Comparison of ENCODE assay signal across 9 cellular contexts in genomic region chr14:36580856-36581831, GRCh38. TPM values are rescaled to one million over a fixed set of nuclear protein-coding genes. Genes with fewer than 3 reads are reported as not detected.
DNase-seq lines count a peak whose midpoint lies in the region; ATAC-seq and TF ChIP-seq lines count a peak whose summit lies in the region.
"Had no signal": no experiment of that assay in that cellular context is flagged by ENCODE, and none has a peak within 500 bp of the region (broad histone marks: within the 10 kb centered on the region; RNA-seq: fewer than 3 reads in every experiment).

No MANE protein-coding gene starts in this region.

- no peak for ATAC-seq in GM21526 (IDR thresholded peaks at IDR 0.05; ENCODE audit: low FRiP score, unreplicated experiment)
- no peak for ATAC-seq in GM19452 (IDR thresholded peaks at IDR 0.05; ENCODE audit: unreplicated experiment)
- no peak for ATAC-seq in GM21528 (IDR thresholded peaks at IDR 0.05; ENCODE audit: low FRiP score, unreplicated experiment)

- peak; percentile 56 for DNase-seq in AG08396 (ENCODE audit: low spot score)
- DNase-seq in HCEC 1CT, result peak; percentile 12
- no peak for DNase-seq in T-helper 2 cell treated with Interferon-gamma antibody and Interleukin-4, amounts not matched to agents 5 μg/mL and 100 μg/mL, for 36 hours (ENCODE audit: low spot score)
- DNase-seq in right atrium auricular region (ENCODE audit: low spot score), result no peak

- peaks cover 67% of the 10 kb centered on the region for H3K27me3 Mint-ChIP-seq in T-helper 2 cell treated with Interferon-gamma antibody and Interleukin-4, amounts not matched to agents 5 μg/mL and 100 μg/mL, for 36 hours (ENCODE audit: low read depth)

- no peaks in the 10 kb centered on the region for H3K36me3 ChIP-seq in right atrium auricular region
- no peaks in the 10 kb centered on the region for H3K36me3 ChIP-seq in skeletal muscle satellite cell (ENCODE audit: insufficient read depth, low read length)

- peak overlapping the region; percentile 94 for H3K4me2 ChIP-seq in skeletal muscle satellite cell (ENCODE audit: low read length)

- no peak overlapping the region for H3K27ac ChIP-seq in right atrium auricular region

- no peak for TF ChIP-seq CTCF in right atrium auricular region (IDR thresholded peaks at IDR 0.05)

- peak overlapping the region; percentile 15 for H3K4me3 Mint-ChIP-seq in T-helper 2 cell treated with Interferon-gamma antibody and Interleukin-4, amounts not matched to agents 5 μg/mL and 100 μg/mL, for 36 hours

- H3K9me3 ChIP-seq in right atrium auricular region (no peaks in the 10 kb centered on the region), skeletal muscle satellite cell (replicated peaks; ENCODE audit: low read length) (no peaks in the 10 kb centered on the region)

- H3K9ac ChIP-seq in skeletal muscle satellite cell (ENCODE audit: low read depth, low read length), result no peak overlapping the region

- H3K9me3 Mint-ChIP-seq in T-helper 2 cell treated with Interferon-gamma antibody and Interleukin-4, amounts not matched to agents 5 μg/mL and 100 μg/mL, for 36 hours, result no peaks in the 10 kb centered on the region

- peaks cover 0 to 28% of the 10 kb centered on the region in 2 donors for H3K4me1 ChIP-seq in right atrium auricular region
- peaks cover 9% of the 10 kb centered on the region for H3K4me1 ChIP-seq in skeletal muscle satellite cell (ENCODE audit: control insufficient read depth, insufficient read depth, low read length)

- H3K4me1 Mint-ChIP-seq in T-helper 2 cell treated with Interferon-gamma antibody and Interleukin-4, amounts not matched to agents 5 μg/mL and 100 μg/mL, for 36 hours (ENCODE audit: low read depth), result no peaks in the 10 kb centered on the region

- no peak overlapping the region for H3K27ac Mint-ChIP-seq in T-helper 2 cell treated with Interferon-gamma antibody and Interleukin-4, amounts not matched to agents 5 μg/mL and 100 μg/mL, for 36 hours

- H3K36me3 Mint-ChIP-seq in T-helper 2 cell treated with Interferon-gamma antibody and Interleukin-4, amounts not matched to agents 5 μg/mL and 100 μg/mL, for 36 hours (ENCODE audit: low read depth), result no peaks in the 10 kb centered on the region

- peak overlapping the region; percentile 9 to 48 for H3K4me3 ChIP-seq in right atrium auricular region
- H3K4me3 ChIP-seq in skeletal muscle satellite cell (ENCODE audit: low read length), result peak overlapping the region; percentile 68

- H3K27me3 ChIP-seq in right atrium auricular region, result peaks cover 3 to 33% of the 10 kb centered on the region in 2 donors
- H3K27me3 ChIP-seq in skeletal muscle satellite cell (ENCODE audit: control insufficient read depth, insufficient read depth, low read length), result peaks cover 92% of the 10 kb centered on the region

RNA-seq across cellular contexts. Expression of gene NKX2-8, which starts 1.3 kb away (rescaled TPM):
- total RNA-seq in right atrium auricular region, result not detected
- not detected in 2 replicates for total RNA-seq in skeletal muscle satellite cell (2012; rRNA removed)
- total RNA-seq: dermis microvascular lymphatic vessel endothelial cell had no signal

Comparison
In these comparisons a context has a peak if more than half of its experiments do, and no peak if none do; other contexts are left out.
1. DNase-seq: peak in AG08396 (single experiment) and HCEC 1CT (single experiment); none in T-helper 2 cell treated with Interferon-gamma antibody and Interleukin-4, amounts not matched to agents 5 μg/mL and 100 μg/mL, for 36 hours (single experiment) and right atrium auricular region (single experiment).